26 cellular contexts compared by ENCODE assay signal in genomic region chr2:100906679-100907078, GRCh38.
DNase-seq lines count a peak whose midpoint lies in the region; ATAC-seq, FAIRE-seq and TF ChIP-seq lines count a peak whose summit lies in the region.
"Had no signal": no experiment of that assay in that cellular context is flagged by ENCODE, and none has a peak within 500 bp of the region (broad histone marks: within the 10 kb centered on the region; RNA-seq: fewer than 3 reads in every experiment).

No MANE protein-coding gene starts in this region.

- peak overlapping the region; percentile 31 for H3K27ac Mint-ChIP-seq in activated naive CD4-positive, alpha-beta T cell treated with anti-CD3 and anti-CD28 coated beads, Interleukin-2, amount 50 U/mL, for 24 hours
- H3K27ac Mint-ChIP-seq in activated naive CD4-positive, alpha-beta T cell treated with anti-CD3 and anti-CD28 coated beads, Interleukin-2, amount 10 ng/mL, durations not matched to agents 7 days and 5 days, result no peak overlapping the region
- H3K27ac Mint-ChIP-seq: CD14-positive monocyte; CD4-positive, alpha-beta memory T cell; CD8-positive, alpha-beta memory T cell had no signal

- H3K27me3 Mint-ChIP-seq in activated naive CD4-positive, alpha-beta T cell treated with anti-CD3 and anti-CD28 coated beads, Interleukin-2, amount 50 U/mL, for 24 hours, result no peaks in the 10 kb centered on the region
- peaks cover 13% of the 10 kb centered on the region for H3K27me3 Mint-ChIP-seq in activated naive CD4-positive, alpha-beta T cell treated with anti-CD3 and anti-CD28 coated beads, Interleukin-2, amount 10 ng/mL, durations not matched to agents 7 days and 5 days

- POLR2A ChIA-PET in endothelial cell of umbilical vein (lab: Charles Lee), result interaction anchor here (1.1 kb wide), 1 partner anchor 18 kb away, joined by 3 read pairs; no protein-coding TSS in a partner anchor

- H3K9me3 ChIP-seq in endothelial cell of umbilical vein (replicated peaks; ENCODE audit: control insufficient read depth, insufficient read depth, low read length), result no peaks in the 10 kb centered on the region
- H3K9me3 ChIP-seq: BE2C, BLaER1 had no signal

- dilution Hi-C loops in endothelial cell of umbilical vein (cut with MboI; ENCODE audit: extremely low pct_ligation_motif_present, low sequenced_read_pairs), result no loop called here

- TF ChIP-seq CTCF in endothelial cell of umbilical vein (IDR thresholded peaks at IDR 0.05; ENCODE audit: extremely low read depth in 1 of 2, insufficient read depth in 1 of 2, low read depth in 1 of 2, low read length in 2 of 2), result no peak

- peaks cover 2% of the 10 kb centered on the region for H3K36me3 Mint-ChIP-seq in activated naive CD4-positive, alpha-beta T cell treated with anti-CD3 and anti-CD28 coated beads, Interleukin-2, amount 50 U/mL, for 24 hours
- H3K36me3 Mint-ChIP-seq in activated naive CD4-positive, alpha-beta T cell treated with anti-CD3 and anti-CD28 coated beads, Interleukin-2, amount 10 ng/mL, durations not matched to agents 7 days and 5 days, result no peaks in the 10 kb centered on the region
- H3K36me3 Mint-ChIP-seq: CD14-positive monocyte; CD4-positive, alpha-beta memory T cell; CD4-positive, CD25-positive, alpha-beta regulatory T cell; CD8-positive, alpha-beta memory T cell had no signal

- intact Hi-C loops in endothelial cell of umbilical vein (cut with micrococcal nuclease), result no loop called here

- no peak overlapping the region for H3K27ac ChIP-seq in endothelial cell of umbilical vein (ENCODE audit: insufficient read depth, low read depth, low read length)
- H3K27ac ChIP-seq: BLaER1 had no signal

- H3K79me2 ChIP-seq in endothelial cell of umbilical vein (ENCODE audit: control insufficient read depth, insufficient read depth, low read length), result no peaks in the 10 kb centered on the region

- ATAC-seq in GM19397 (IDR thresholded peaks at IDR 0.05; ENCODE audit: unreplicated experiment), result no peak
- ATAC-seq: GM12878 had no signal

- FAIRE-seq in endothelial cell of umbilical vein (lab: Jason Lieb, UNC), result peak; percentile 71
- FAIRE-seq: A204.1, GM12878, GM12892, GM18507 had no signal

- peaks cover 13% of the 10 kb centered on the region for H3K4me1 Mint-ChIP-seq in activated naive CD4-positive, alpha-beta T cell treated with anti-CD3 and anti-CD28 coated beads, Interleukin-2, amount 50 U/mL, for 24 hours
- H3K4me1 Mint-ChIP-seq in activated naive CD4-positive, alpha-beta T cell treated with anti-CD3 and anti-CD28 coated beads, Interleukin-2, amount 10 ng/mL, durations not matched to agents 7 days and 5 days, result peaks cover 12% of the 10 kb centered on the region
- H3K4me1 Mint-ChIP-seq: CD14-positive monocyte had no signal

- H3K9ac ChIP-seq in endothelial cell of umbilical vein (replicated peaks; ENCODE audit: extremely low read depth, insufficient read depth, low read length), result no peak overlapping the region
- H3K9ac ChIP-seq: BLaER1 had no signal

- no peaks in the 10 kb centered on the region for H3K9me1 ChIP-seq in endothelial cell of umbilical vein (replicated peaks; ENCODE audit: control insufficient read depth, extremely low read depth, insufficient read depth, low read length)

- CTCF ChIA-PET in activated naive CD4-positive, alpha-beta T cell treated with anti-CD3 and anti-CD28 coated beads, Interleukin-2, amount 10 ng/mL, durations not matched to agents 7 days and 5 days (lab: Charles Lee), result no interaction called here
- CTCF ChIA-PET in endothelial cell of umbilical vein (lab: Charles Lee), result interaction anchor here (0.9 to 2.1 kb wide), 3 partner anchors 36 to 176 kb away, joined by 3 to 9 read pairs (median 3); no protein-coding TSS in a partner anchor

- DNase-seq in activated naive CD4-positive, alpha-beta T cell treated with anti-CD3 and anti-CD28 coated beads, Interleukin-2, amount 10 ng/mL, durations not matched to agents 7 days and 5 days, result no peak
- DNase-seq in endothelial cell of umbilical vein (ENCODE audit: low read depth, low spot score) (no peak), ureter (ENCODE audit: low spot score) (no peak)
- DNase-seq: 8988T; ACHN; BE2C; C1 segment of cervical spinal cord; CD4-positive, alpha-beta memory T cell; CD4-positive, CD25-positive, alpha-beta regulatory T cell; CD8-positive, alpha-beta memory T cell; COR-L47; DMS 273 treated with DMSO at 0.1 percent for 48 hours; DMS153; DMS53; DMS79; DND-41; EL; GDM1 had no signal

- H4K20me1 ChIP-seq in endothelial cell of umbilical vein (replicated peaks; ENCODE audit: control insufficient read depth, extremely low read depth, insufficient read depth, low read length), result no peaks in the 10 kb centered on the region
- H4K20me1 ChIP-seq: BLaER1 had no signal

- TF ChIP-seq POLR2A in endothelial cell of umbilical vein (IDR thresholded peaks at IDR 0.05; ENCODE audit: low read depth, low read length), result no peak

- no TSS peak for BruUV-seq in endothelial cell of umbilical vein (replicated peaks; lab: Mats Ljungman, UMichigan)

- no peak overlapping the region for H3K4me2 ChIP-seq in endothelial cell of umbilical vein (ENCODE audit: insufficient read depth, low read length)
- H3K4me2 ChIP-seq: BLaER1 had no signal

- H3K27me3 ChIP-seq in endothelial cell of umbilical vein (ENCODE audit: control insufficient read depth in 2 of 2, insufficient read depth in 2 of 2, low read length in 2 of 2), result no peaks in the 10 kb centered on the region
- H3K27me3 ChIP-seq: BE2C, BLaER1 had no signal

- peaks cover 61% of the 10 kb centered on the region for H3K4me1 ChIP-seq in endothelial cell of umbilical vein (ENCODE audit: control insufficient read depth, extremely low read depth, insufficient read depth, low read length)
- H3K4me1 ChIP-seq: BE2C, BLaER1 had no signal

- no peak overlapping the region for H3K4me3 Mint-ChIP-seq in activated naive CD4-positive, alpha-beta T cell treated with anti-CD3 and anti-CD28 coated beads, Interleukin-2, amount 50 U/mL, for 24 hours
- no peak overlapping the region for H3K4me3 Mint-ChIP-seq in activated naive CD4-positive, alpha-beta T cell treated with anti-CD3 and anti-CD28 coated beads, Interleukin-2, amount 10 ng/mL, durations not matched to agents 7 days and 5 days
- H3K4me3 Mint-ChIP-seq: CD14-positive monocyte; CD4-positive, alpha-beta memory T cell; CD4-positive, CD25-positive, alpha-beta regulatory T cell; CD8-positive, alpha-beta memory T cell had no signal

- no peak overlapping the region for H2AFZ ChIP-seq in endothelial cell of umbilical vein (ENCODE audit: low read depth, low read length)

- no peaks in the 10 kb centered on the region for H3K36me3 ChIP-seq in endothelial cell of umbilical vein (ENCODE audit: control insufficient read depth in 2 of 2, extremely low read depth in 1 of 2, insufficient read depth in 2 of 2, low read length in 2 of 2)
- H3K36me3 ChIP-seq: BE2C, BLaER1 had no signal

- H3K9me3 Mint-ChIP-seq in activated naive CD4-positive, alpha-beta T cell treated with anti-CD3 and anti-CD28 coated beads, Interleukin-2, amount 50 U/mL, for 24 hours, result no peaks in the 10 kb centered on the region
- no peaks in the 10 kb centered on the region for H3K9me3 Mint-ChIP-seq in activated naive CD4-positive, alpha-beta T cell treated with anti-CD3 and anti-CD28 coated beads, Interleukin-2, amount 10 ng/mL, durations not matched to agents 7 days and 5 days
- H3K9me3 Mint-ChIP-seq: CD8-positive, alpha-beta memory T cell had no signal

- H3K4me3 ChIP-seq in endothelial cell of umbilical vein (replicated peaks in 1 of 3; ENCODE audit: insufficient read depth in 1 of 3, low read depth in 1 of 3, low read length in 3 of 3), result no peak overlapping the region
- H3K4me3 ChIP-seq: BLaER1, GM12878 had no signal

TF ChIP-seq in endothelial cell of umbilical vein, 7 proteins besides CTCF, POLR2A, EP300 and RAD21:
- TF ChIP-seq MYC (IDR thresholded peaks at IDR 0.05; ENCODE audit: low read depth, low read length) (no peak), POLR2AphosphoS5 (IDR thresholded peaks at IDR 0.05; ENCODE audit: insufficient read depth, low read depth, low read length) (no peak), FOS (IDR thresholded peaks at IDR 0.05; ENCODE audit: borderline replicate concordance, insufficient read depth, low read length) (no peak), EZH2 (IDR thresholded peaks at IDR 0.05; ENCODE audit: borderline replicate concordance, low read depth, low read length, severe bottlenecking) (no peak), JUN (IDR thresholded peaks at IDR 0.05; ENCODE audit: borderline replicate concordance, insufficient read depth, insufficient read length, low read depth) (no peak), MAX (IDR thresholded peaks at IDR 0.05; ENCODE audit: insufficient read depth, insufficient read length) (no peak), GATA2 (IDR thresholded peaks at IDR 0.05; ENCODE audit: insufficient read depth, insufficient read length, low read depth, low read length) (no peak)
TF ChIP-seq in endothelial cell of umbilical vein: peak in this region for 0.
